Comparison of ENCODE assay signal across 2 cellular contexts in the genomic region with DNA sequence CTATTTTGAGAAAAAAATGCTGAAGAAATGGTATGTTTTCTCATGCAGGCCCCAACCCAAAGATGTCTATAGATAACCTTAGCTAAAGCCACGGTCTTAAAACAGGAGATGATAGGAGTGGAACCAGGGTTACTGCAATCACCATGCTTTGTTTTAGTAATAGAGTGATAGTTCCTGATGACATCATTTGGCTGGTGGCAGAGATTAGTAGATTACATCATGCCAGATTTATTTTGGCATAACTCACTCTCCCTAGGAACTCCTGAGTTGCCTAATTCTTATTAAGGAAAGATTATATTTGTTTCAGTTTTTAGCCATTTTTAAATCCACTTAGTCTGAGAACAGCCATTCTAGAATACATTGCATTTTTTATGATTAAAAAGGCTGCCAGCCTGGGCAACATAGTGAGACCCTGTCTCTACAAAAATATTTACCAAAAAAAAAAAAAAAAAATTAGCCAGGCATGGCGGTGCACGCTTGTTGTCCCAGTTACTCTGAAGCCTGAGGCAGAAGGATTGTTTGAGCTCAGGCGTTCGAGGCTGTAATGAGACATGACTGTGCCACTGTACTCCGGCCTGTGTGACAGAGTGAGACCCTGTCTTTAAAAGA.
TF ChIP-seq lines count a peak whose summit lies in the region.

No MANE protein-coding gene starts in this region.

TF ChIP-seq in HepG2, 621 proteins besides CTCF, POLR2A, EP300 and RAD21:
- TF ChIP-seq SNRNP70 (IDR thresholded peaks at IDR 0.05; ENCODE audit: low read depth, low read length) = no peak
- TF ChIP-seq TEAD3 (CRISPR knock-in tag; optimal IDR thresholded peaks at IDR 0.05; ENCODE audit: borderline replicate concordance) = no peak
- peak; percentile 81 for TF ChIP-seq ATF7 (IDR thresholded peaks at IDR 0.05)
- no peak for TF ChIP-seq ATF7 (CRISPR knock-in tag; IDR thresholded peaks at IDR 0.05)

TF ChIP-seq in WTC11, 78 proteins besides CTCF, POLR2A, EP300 and RAD21:
- TF ChIP-seq, protein P1, sequence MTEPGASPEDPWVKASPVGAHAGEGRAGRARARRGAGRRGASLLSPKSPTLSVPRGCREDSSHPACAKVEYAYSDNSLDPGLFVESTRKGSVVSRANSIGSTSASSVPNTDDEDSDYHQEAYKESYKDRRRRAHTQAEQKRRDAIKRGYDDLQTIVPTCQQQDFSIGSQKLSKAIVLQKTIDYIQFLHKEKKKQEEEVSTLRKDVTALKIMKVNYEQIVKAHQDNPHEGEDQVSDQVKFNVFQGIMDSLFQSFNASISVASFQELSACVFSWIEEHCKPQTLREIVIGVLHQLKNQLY (CRISPR knock-in tag; IDR thresholded peaks at IDR 0.05) = no peak
- TF ChIP-seq, protein P2, sequence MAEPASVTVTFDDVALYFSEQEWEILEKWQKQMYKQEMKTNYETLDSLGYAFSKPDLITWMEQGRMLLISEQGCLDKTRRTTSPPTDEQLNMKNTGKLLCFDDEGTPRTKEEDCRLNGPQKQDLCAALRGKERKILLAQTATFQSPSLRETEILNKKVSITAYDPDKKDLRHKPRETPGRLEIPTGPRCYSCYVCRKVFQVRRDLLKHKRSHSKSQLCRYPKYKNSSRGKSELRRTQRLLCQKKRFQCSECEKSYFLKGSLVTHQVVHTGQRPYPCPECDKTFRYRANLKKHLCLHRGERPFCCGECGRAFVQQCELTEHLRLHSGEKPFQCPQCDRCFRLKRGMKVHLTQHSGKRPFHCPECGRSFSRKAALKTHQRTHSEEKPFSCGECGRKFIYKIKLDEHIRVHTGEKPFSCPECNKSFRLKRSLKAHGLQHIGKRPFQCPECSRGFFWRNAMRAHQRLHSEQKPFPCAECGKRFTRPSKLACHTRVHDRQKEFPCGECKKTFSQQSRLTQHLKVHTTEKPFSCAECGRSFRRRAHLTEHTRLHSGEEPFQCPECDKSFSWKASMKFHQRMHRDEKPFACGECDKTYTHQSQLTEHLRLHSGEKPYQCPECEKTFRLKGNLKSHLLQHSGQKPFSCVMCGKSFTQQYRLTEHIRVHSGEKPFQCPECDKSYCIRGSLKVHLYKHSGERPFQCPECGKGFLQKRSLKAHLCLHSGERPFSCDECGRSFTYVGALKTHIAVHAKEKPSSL (CRISPR knock-in tag; conservative IDR thresholded peaks at IDR 0.05) = no peak
- TF ChIP-seq, protein P3, sequence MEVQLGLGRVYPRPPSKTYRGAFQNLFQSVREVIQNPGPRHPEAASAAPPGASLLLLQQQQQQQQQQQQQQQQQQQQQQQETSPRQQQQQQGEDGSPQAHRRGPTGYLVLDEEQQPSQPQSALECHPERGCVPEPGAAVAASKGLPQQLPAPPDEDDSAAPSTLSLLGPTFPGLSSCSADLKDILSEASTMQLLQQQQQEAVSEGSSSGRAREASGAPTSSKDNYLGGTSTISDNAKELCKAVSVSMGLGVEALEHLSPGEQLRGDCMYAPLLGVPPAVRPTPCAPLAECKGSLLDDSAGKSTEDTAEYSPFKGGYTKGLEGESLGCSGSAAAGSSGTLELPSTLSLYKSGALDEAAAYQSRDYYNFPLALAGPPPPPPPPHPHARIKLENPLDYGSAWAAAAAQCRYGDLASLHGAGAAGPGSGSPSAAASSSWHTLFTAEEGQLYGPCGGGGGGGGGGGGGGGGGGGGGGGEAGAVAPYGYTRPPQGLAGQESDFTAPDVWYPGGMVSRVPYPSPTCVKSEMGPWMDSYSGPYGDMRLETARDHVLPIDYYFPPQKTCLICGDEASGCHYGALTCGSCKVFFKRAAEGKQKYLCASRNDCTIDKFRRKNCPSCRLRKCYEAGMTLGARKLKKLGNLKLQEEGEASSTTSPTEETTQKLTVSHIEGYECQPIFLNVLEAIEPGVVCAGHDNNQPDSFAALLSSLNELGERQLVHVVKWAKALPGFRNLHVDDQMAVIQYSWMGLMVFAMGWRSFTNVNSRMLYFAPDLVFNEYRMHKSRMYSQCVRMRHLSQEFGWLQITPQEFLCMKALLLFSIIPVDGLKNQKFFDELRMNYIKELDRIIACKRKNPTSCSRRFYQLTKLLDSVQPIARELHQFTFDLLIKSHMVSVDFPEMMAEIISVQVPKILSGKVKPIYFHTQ (CRISPR knock-in tag; IDR thresholded peaks at IDR 0.05) = no peak
- TF ChIP-seq, protein P4, sequence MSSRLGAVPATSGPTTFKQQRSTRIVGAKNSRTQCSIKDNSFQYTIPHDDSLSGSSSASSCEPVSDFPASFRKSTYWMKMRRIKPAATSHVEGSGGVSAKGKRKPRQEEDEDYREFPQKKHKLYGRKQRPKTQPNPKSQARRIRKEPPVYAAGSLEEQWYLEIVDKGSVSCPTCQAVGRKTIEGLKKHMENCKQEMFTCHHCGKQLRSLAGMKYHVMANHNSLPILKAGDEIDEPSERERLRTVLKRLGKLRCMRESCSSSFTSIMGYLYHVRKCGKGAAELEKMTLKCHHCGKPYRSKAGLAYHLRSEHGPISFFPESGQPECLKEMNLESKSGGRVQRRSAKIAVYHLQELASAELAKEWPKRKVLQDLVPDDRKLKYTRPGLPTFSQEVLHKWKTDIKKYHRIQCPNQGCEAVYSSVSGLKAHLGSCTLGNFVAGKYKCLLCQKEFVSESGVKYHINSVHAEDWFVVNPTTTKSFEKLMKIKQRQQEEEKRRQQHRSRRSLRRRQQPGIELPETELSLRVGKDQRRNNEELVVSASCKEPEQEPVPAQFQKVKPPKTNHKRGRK (CRISPR knock-in tag; IDR thresholded peaks at IDR 0.05; ENCODE audit: borderline replicate concordance) = no peak
- TF ChIP-seq ZNF121 (CRISPR knock-in tag; IDR thresholded peaks at IDR 0.05) (no peak), FOXK1 (CRISPR knock-in tag; IDR thresholded peaks at IDR 0.05) (no peak), ZNF263 (CRISPR knock-in tag; IDR thresholded peaks at IDR 0.05; ENCODE audit: low read depth) (no peak), CREB1 (CRISPR knock-in tag; IDR thresholded peaks at IDR 0.05) (no peak), TP53 (CRISPR knock-in tag; IDR thresholded peaks at IDR 0.05) (no peak)
- TF ChIP-seq, protein P5, sequence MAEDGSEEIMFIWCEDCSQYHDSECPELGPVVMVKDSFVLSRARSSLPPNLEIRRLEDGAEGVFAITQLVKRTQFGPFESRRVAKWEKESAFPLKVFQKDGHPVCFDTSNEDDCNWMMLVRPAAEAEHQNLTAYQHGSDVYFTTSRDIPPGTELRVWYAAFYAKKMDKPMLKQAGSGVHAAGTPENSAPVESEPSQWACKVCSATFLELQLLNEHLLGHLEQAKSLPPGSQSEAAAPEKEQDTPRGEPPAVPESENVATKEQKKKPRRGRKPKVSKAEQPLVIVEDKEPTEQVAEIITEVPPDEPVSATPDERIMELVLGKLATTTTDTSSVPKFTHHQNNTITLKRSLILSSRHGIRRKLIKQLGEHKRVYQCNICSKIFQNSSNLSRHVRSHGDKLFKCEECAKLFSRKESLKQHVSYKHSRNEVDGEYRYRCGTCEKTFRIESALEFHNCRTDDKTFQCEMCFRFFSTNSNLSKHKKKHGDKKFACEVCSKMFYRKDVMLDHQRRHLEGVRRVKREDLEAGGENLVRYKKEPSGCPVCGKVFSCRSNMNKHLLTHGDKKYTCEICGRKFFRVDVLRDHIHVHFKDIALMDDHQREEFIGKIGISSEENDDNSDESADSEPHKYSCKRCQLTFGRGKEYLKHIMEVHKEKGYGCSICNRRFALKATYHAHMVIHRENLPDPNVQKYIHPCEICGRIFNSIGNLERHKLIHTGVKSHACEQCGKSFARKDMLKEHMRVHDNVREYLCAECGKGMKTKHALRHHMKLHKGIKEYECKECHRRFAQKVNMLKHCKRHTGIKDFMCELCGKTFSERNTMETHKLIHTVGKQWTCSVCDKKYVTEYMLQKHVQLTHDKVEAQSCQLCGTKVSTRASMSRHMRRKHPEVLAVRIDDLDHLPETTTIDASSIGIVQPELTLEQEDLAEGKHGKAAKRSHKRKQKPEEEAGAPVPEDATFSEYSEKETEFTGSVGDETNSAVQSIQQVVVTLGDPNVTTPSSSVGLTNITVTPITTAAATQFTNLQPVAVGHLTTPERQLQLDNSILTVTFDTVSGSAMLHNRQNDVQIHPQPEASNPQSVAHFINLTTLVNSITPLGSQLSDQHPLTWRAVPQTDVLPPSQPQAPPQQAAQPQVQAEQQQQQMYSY (CRISPR knock-in tag; IDR thresholded peaks at IDR 0.05) = no peak
